ENCODE assay signal across 8 cellular contexts in genomic region chr19:19384486-19384885, GRCh38. TPM values are rescaled to one million over a fixed set of nuclear protein-coding genes. Genes with fewer than 3 reads are reported as not detected.
DNase-seq lines count a peak whose midpoint lies in the region; ATAC-seq and TF ChIP-seq lines count a peak whose summit lies in the region.

No MANE protein-coding gene starts in this region.

- CTCF ChIA-PET in HEK293 (lab: Yijun Ruan, JAX): interaction anchor here (1.3 kb wide), 1 partner anchor 78 kb away, joined by 3 read pairs; no protein-coding TSS in a partner anchor
- CTCF ChIA-PET in activated CD4-positive, alpha-beta memory T cell treated with anti-CD3 and anti-CD28 coated beads, Interleukin-2, amount 10 ng/mL, durations not matched to agents 7 days and 5 days (lab: Charles Lee): interaction anchor here (1.4 kb wide), 2 partner anchors 21 to 22 kb away, joined by 4 to 5 read pairs; partner anchors contain the start of gene GATAD2A

- no peak for ATAC-seq in left cardiac atrium
- no peak for ATAC-seq in sciatic nerve
- ATAC-seq in GM21737 (IDR thresholded peaks at IDR 0.05; ENCODE audit: unreplicated experiment): no peak

- no peaks in the 10 kb centered on the region for H3K9me3 ChIP-seq in HEK293 (ENCODE audit: control insufficient read depth, insufficient read depth, low read depth, low read length)

- H3K27ac Mint-ChIP-seq in activated CD4-positive, alpha-beta memory T cell treated with anti-CD3 and anti-CD28 coated beads, Interleukin-2, amount 10 ng/mL, durations not matched to agents 7 days and 5 days: no peak overlapping the region

- POLR2A ChIA-PET in HEK293 (lab: Yijun Ruan, JAX): interaction anchor here (1.6 kb wide), 1 partner anchor 78 kb away, joined by 9 read pairs; no protein-coding TSS in a partner anchor
- POLR2A ChIA-PET in activated CD4-positive, alpha-beta memory T cell treated with anti-CD3 and anti-CD28 coated beads, Interleukin-2, amount 10 ng/mL, durations not matched to agents 7 days and 5 days (lab: Charles Lee): interaction anchor here (1.2 to 2.3 kb wide), 5 partner anchors 8 to 106 kb away, joined by 3 to 15 read pairs (median 9); partner anchors contain the start of gene GATAD2A

- H3K4me1 Mint-ChIP-seq in activated CD4-positive, alpha-beta memory T cell treated with anti-CD3 and anti-CD28 coated beads, Interleukin-2, amount 10 ng/mL, durations not matched to agents 7 days and 5 days: peaks cover 40% of the 10 kb centered on the region

- intact Hi-C loops in left cardiac atrium (cut with DNase I): no loop called here
- intact Hi-C loops in sciatic nerve (cut with DNase I): no loop called here

- H3K4me3 Mint-ChIP-seq in activated CD4-positive, alpha-beta memory T cell treated with anti-CD3 and anti-CD28 coated beads, Interleukin-2, amount 10 ng/mL, durations not matched to agents 7 days and 5 days: peak overlapping the region; percentile 87

- H3K4me1 ChIP-seq in HEK293 (ENCODE audit: control insufficient read depth, insufficient read depth, low read length): peaks cover 5% of the 10 kb centered on the region

- no peaks in the 10 kb centered on the region for H3K9me3 Mint-ChIP-seq in activated CD4-positive, alpha-beta memory T cell treated with anti-CD3 and anti-CD28 coated beads, Interleukin-2, amount 10 ng/mL, durations not matched to agents 7 days and 5 days

- H3K27me3 Mint-ChIP-seq in activated CD4-positive, alpha-beta memory T cell treated with anti-CD3 and anti-CD28 coated beads, Interleukin-2, amount 10 ng/mL, durations not matched to agents 7 days and 5 days: no peaks in the 10 kb centered on the region

- no peaks in the 10 kb centered on the region for H3K36me3 ChIP-seq in HEK293 (ENCODE audit: control insufficient read depth in 2 of 2, insufficient read depth in 1 of 2, low read length in 2 of 2)

- H3K27ac ChIP-seq in HEK293 (ENCODE audit: extremely low read depth, low read depth, low read length) (peak overlapping the region; percentile 62), skin epidermis (peak overlapping the region in 17 of 21 experiments; percentile 67 to 94 (median 86))

- DNase-seq in activated CD4-positive, alpha-beta memory T cell treated with anti-CD3 and anti-CD28 coated beads, Interleukin-2, amount 10 ng/mL, durations not matched to agents 7 days and 5 days: no peak
- DNase-seq in left cardiac atrium (peak; percentile 19), sciatic nerve (ENCODE audit: low spot score) (no peak), SHP77 treated with DMSO at 0.1 percent for 48 hours (lab: John Stamatoyannopoulos, UW) (no peak), GM03348 (ENCODE audit: low spot score) (no peak)

- peaks cover 14% of the 10 kb centered on the region for H3K36me3 Mint-ChIP-seq in activated CD4-positive, alpha-beta memory T cell treated with anti-CD3 and anti-CD28 coated beads, Interleukin-2, amount 10 ng/mL, durations not matched to agents 7 days and 5 days (ENCODE audit: low read depth)

- no peak for TF ChIP-seq CTCF in HEK293 (tag by site-specific recombination; IDR thresholded peaks at IDR 0.05)

- H3K4me3 ChIP-seq in HEK293 (ENCODE audit: low read depth, low read length): no peak overlapping the region
- H3K4me3 ChIP-seq in skin epidermis: peak overlapping the region in 6 of 7 experiments; percentile 59 to 88 (median 79)

TF ChIP-seq in HEK293, 187 proteins besides CTCF, POLR2A, EP300 and RAD21:
- TF ChIP-seq ZSCAN30 (tag by site-specific recombination; IDR thresholded peaks at IDR 0.05): no peak
- no peak for TF ChIP-seq ZNF280C (tag by site-specific recombination; IDR thresholded peaks at IDR 0.05)
- TF ChIP-seq OVOL3 (tag by site-specific recombination; IDR thresholded peaks at IDR 0.05): no peak
- TF ChIP-seq ZNF426 (tag by site-specific recombination; IDR thresholded peaks at IDR 0.05): no peak
- TF ChIP-seq, protein P1, sequence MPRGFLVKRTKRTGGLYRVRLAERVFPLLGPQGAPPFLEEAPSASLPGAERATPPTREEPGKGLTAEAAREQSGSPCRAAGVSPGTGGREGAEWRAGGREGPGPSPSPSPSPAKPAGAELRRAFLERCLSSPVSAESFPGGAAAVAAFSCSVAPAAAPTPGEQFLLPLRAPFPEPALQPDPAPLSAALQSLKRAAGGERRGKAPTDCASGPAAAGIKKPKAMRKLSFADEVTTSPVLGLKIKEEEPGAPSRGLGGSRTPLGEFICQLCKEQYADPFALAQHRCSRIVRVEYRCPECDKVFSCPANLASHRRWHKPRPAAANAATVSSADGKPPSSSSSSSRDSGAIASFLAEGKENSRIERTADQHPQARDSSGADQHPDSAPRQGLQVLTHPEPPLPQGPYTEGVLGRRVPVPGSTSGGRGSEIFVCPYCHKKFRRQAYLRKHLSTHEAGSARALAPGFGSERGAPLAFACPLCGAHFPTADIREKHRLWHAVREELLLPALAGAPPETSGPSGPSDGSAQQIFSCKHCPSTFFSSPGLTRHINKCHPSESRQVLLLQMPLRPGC (tag by site-specific recombination; IDR thresholded peaks at IDR 0.05): no peak
- no peak for TF ChIP-seq ZNF792 (tag by site-specific recombination; IDR thresholded peaks at IDR 0.05)
- no peak for TF ChIP-seq ZNF423 (tag by site-specific recombination; IDR thresholded peaks at IDR 0.05)
- no peak for TF ChIP-seq ZNF544 (tag by site-specific recombination; IDR thresholded peaks at IDR 0.05)

RNA-seq across cellular contexts. Expression of gene GATAD2A, which starts 21.0 kb away (rescaled TPM):
- 100 to 1,000 TPM; 109 to 113 TPM for total RNA-seq in activated CD4-positive, alpha-beta memory T cell treated with anti-CD3 and anti-CD28 coated beads, Interleukin-2, amount 10 ng/mL, durations not matched to agents 7 days and 5 days
- total RNA-seq in left cardiac atrium (10 to 100 TPM; 34.2 to 62.3 TPM), sciatic nerve (57.7 TPM)
